1 cellular context compared by ENCODE assay signal in genomic region chr19:10501971-10502523, GRCh38.
TF ChIP-seq lines count a peak whose summit lies in the region.

No MANE protein-coding gene starts in this region.

TF ChIP-seq in HepG2, 621 proteins besides CTCF, POLR2A, EP300 and RAD21 (continues in another document):
- TF ChIP-seq THAP9 (CRISPR knock-in tag; IDR thresholded peaks at IDR 0.05; ENCODE audit: borderline replicate concordance) = peak; percentile 31; the same call in 1 of the 2 replicates
- peak; percentile 12; the same call in 1 of the 2 replicates for TF ChIP-seq ZFP90 (CRISPR knock-in tag; IDR thresholded peaks at IDR 0.05; ENCODE audit: borderline replicate concordance)
- peak; percentile 60; the same call in 1 of the 2 replicates for TF ChIP-seq SNAI1 (CRISPR knock-in tag; IDR thresholded peaks at IDR 0.05; ENCODE audit: borderline replicate concordance)
- TF ChIP-seq SRSF1 (optimal IDR thresholded peaks at IDR 0.05; ENCODE audit: low read depth, low read length) = no peak
- TF ChIP-seq ZNF224 (CRISPR knock-in tag; IDR thresholded peaks at IDR 0.05) = 0 out of 2 replicates have a peak, but pooled peaks have one; percentile 33
- TF ChIP-seq, protein P1, sequence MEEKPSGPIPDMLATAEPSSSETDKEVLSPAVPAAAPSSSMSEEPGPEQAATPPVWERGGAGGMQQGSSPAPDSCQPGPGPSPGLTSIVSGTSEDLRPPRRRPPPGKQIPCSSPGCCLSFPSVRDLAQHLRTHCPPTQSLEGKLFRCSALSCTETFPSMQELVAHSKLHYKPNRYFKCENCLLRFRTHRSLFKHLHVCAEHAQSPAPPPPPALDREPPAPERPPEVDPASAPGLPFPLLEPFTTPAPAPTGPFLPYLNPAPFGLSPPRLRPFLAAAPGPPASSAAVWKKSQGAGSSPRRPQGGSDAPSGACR (CRISPR knock-in tag; IDR thresholded peaks at IDR 0.05) = 0 out of 2 replicates have a peak, but pooled peaks have one; percentile 41
- TF ChIP-seq, protein P2, sequence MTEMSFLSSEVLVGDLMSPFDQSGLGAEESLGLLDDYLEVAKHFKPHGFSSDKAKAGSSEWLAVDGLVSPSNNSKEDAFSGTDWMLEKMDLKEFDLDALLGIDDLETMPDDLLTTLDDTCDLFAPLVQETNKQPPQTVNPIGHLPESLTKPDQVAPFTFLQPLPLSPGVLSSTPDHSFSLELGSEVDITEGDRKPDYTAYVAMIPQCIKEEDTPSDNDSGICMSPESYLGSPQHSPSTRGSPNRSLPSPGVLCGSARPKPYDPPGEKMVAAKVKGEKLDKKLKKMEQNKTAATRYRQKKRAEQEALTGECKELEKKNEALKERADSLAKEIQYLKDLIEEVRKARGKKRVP (CRISPR knock-in tag; IDR thresholded peaks at IDR 0.05) = 0 out of 4 replicates have a peak, but pooled peaks of 1 of the 2 experiments have one; percentile 19
- peak; percentile 4; the same call in 1 of the 2 replicates for TF ChIP-seq HDAC1 (CRISPR knock-in tag; IDR thresholded peaks at IDR 0.05)
- TF ChIP-seq KDM6A (CRISPR knock-in tag; IDR thresholded peaks at IDR 0.05; ENCODE audit: low read depth) = no peak
- no peak for TF ChIP-seq DNMT1 (CRISPR knock-in tag; IDR thresholded peaks at IDR 0.05)
- 0 out of 2 replicates have a peak, but pooled peaks have one; percentile 39 for TF ChIP-seq ZNF317 (CRISPR knock-in tag; IDR thresholded peaks at IDR 0.05)
- peak; percentile 64; the same call in 1 of the 2 replicates for TF ChIP-seq HIVEP1 (CRISPR knock-in tag; IDR thresholded peaks at IDR 0.05)
- peak; percentile 32; the same call in 1 of the 2 replicates for TF ChIP-seq ZNF121 (CRISPR knock-in tag; IDR thresholded peaks at IDR 0.05)
- TF ChIP-seq, protein P3, sequence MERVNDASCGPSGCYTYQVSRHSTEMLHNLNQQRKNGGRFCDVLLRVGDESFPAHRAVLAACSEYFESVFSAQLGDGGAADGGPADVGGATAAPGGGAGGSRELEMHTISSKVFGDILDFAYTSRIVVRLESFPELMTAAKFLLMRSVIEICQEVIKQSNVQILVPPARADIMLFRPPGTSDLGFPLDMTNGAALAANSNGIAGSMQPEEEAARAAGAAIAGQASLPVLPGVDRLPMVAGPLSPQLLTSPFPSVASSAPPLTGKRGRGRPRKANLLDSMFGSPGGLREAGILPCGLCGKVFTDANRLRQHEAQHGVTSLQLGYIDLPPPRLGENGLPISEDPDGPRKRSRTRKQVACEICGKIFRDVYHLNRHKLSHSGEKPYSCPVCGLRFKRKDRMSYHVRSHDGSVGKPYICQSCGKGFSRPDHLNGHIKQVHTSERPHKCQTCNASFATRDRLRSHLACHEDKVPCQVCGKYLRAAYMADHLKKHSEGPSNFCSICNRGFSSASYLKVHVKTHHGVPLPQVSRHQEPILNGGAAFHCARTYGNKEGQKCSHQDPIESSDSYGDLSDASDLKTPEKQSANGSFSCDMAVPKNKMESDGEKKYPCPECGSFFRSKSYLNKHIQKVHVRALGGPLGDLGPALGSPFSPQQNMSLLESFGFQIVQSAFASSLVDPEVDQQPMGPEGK (CRISPR knock-in tag; IDR thresholded peaks at IDR 0.05) = peak; percentile 22; the same call in 1 of the 2 replicates
- TF ChIP-seq DNMT3B (CRISPR knock-in tag; conservative IDR thresholded peaks at IDR 0.05) = 0 out of 2 replicates have a peak, but pooled peaks have one; percentile 50
- no peak for TF ChIP-seq SRY (CRISPR knock-in tag; IDR thresholded peaks at IDR 0.05)
- TF ChIP-seq, protein P4, sequence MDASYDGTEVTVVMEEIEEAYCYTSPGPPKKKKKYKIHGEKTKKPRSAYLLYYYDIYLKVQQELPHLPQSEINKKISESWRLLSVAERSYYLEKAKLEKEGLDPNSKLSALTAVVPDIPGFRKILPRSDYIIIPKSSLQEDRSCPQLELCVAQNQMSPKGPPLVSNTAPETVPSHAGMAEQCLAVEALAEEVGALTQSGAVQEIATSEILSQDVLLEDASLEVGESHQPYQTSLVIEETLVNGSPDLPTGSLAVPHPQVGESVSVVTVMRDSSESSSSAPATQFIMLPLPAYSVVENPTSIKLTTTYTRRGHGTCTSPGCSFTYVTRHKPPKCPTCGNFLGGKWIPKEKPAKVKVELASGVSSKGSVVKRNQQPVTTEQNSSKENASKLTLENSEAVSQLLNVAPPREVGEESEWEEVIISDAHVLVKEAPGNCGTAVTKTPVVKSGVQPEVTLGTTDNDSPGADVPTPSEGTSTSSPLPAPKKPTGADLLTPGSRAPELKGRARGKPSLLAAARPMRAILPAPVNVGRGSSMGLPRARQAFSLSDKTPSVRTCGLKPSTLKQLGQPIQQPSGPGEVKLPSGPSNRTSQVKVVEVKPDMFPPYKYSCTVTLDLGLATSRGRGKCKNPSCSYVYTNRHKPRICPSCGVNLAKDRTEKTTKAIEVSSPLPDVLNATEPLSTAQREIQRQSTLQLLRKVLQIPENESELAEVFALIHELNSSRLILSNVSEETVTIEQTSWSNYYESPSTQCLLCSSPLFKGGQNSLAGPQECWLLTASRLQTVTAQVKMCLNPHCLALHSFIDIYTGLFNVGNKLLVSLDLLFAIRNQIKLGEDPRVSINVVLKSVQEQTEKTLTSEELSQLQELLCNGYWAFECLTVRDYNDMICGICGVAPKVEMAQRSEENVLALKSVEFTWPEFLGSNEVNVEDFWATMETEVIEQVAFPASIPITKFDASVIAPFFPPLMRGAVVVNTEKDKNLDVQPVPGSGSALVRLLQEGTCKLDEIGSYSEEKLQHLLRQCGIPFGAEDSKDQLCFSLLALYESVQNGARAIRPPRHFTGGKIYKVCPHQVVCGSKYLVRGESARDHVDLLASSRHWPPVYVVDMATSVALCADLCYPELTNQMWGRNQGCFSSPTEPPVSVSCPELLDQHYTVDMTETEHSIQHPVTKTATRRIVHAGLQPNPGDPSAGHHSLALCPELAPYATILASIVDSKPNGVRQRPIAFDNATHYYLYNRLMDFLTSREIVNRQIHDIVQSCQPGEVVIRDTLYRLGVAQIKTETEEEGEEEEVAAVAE (CRISPR knock-in tag; IDR thresholded peaks at IDR 0.05; ENCODE audit: borderline replicate concordance) = no peak
- TF ChIP-seq, protein P5, sequence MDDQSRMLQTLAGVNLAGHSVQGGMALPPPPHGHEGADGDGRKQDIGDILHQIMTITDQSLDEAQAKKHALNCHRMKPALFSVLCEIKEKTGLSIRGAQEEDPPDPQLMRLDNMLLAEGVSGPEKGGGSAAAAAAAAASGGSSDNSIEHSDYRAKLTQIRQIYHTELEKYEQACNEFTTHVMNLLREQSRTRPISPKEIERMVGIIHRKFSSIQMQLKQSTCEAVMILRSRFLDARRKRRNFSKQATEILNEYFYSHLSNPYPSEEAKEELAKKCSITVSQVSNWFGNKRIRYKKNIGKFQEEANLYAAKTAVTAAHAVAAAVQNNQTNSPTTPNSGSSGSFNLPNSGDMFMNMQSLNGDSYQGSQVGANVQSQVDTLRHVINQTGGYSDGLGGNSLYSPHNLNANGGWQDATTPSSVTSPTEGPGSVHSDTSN (CRISPR knock-in tag; IDR thresholded peaks at IDR 0.05; ENCODE audit: borderline replicate concordance) = no peak
- TF ChIP-seq, protein P6, sequence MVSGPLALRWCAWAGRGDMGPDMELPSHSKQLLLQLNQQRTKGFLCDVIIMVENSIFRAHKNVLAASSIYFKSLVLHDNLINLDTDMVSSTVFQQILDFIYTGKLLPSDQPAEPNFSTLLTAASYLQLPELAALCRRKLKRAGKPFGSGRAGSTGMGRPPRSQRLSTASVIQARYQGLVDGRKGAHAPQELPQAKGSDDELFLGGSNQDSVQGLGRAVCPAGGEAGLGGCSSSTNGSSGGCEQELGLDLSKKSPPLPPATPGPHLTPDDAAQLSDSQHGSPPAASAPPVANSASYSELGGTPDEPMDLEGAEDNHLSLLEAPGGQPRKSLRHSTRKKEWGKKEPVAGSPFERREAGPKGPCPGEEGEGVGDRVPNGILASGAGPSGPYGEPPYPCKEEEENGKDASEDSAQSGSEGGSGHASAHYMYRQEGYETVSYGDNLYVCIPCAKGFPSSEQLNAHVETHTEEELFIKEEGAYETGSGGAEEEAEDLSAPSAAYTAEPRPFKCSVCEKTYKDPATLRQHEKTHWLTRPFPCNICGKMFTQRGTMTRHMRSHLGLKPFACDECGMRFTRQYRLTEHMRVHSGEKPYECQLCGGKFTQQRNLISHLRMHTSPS (CRISPR knock-in tag; IDR thresholded peaks at IDR 0.05; ENCODE audit: low read depth) = peak; percentile 99
- TF ChIP-seq MYPOP (CRISPR knock-in tag; IDR thresholded peaks at IDR 0.05) = 0 out of 2 replicates have a peak, but pooled peaks have one; percentile 13
- peak in 1 of 2 experiments; percentile 6; a peak in 1 of 4 replicates for TF ChIP-seq HMGXB4 (CRISPR knock-in tag; IDR thresholded peaks at IDR 0.05; ENCODE audit: borderline replicate concordance in 1 of 2, low read depth in 1 of 2)
- peak; percentile 32 for TF ChIP-seq YEATS2 (CRISPR knock-in tag; IDR thresholded peaks at IDR 0.05; ENCODE audit: borderline replicate concordance)
- TF ChIP-seq KAT7 (CRISPR knock-in tag; IDR thresholded peaks at IDR 0.05; ENCODE audit: borderline replicate concordance) = 0 out of 2 replicates have a peak, but pooled peaks have one; percentile 44
- TF ChIP-seq RXRA (CRISPR knock-in tag; IDR thresholded peaks at IDR 0.05) = peak; percentile 44; the same call in 1 of the 2 replicates
- TF ChIP-seq HDAC2 (CRISPR knock-in tag; IDR thresholded peaks at IDR 0.05) = 0 out of 2 replicates have a peak, but pooled peaks have one; percentile 7
- TF ChIP-seq AFF4 (CRISPR knock-in tag; IDR thresholded peaks at IDR 0.05) = peak; percentile 62; the same call in 1 of the 2 replicates
- TF ChIP-seq ZNF367 (CRISPR knock-in tag; IDR thresholded peaks at IDR 0.05; ENCODE audit: borderline replicate concordance) = 0 out of 2 replicates have a peak, but pooled peaks have one; percentile 9
- 0 out of 2 replicates have a peak, but pooled peaks have one; percentile 5 for TF ChIP-seq HES4 (CRISPR knock-in tag; IDR thresholded peaks at IDR 0.05; ENCODE audit: borderline replicate concordance)
- TF ChIP-seq ZNF335 (CRISPR knock-in tag; IDR thresholded peaks at IDR 0.05) = peak; percentile 43; the same call in 1 of the 2 replicates
- TF ChIP-seq FOXA3 (CRISPR knock-in tag; IDR thresholded peaks at IDR 0.05) = 0 out of 2 replicates have a peak, but pooled peaks have one; percentile 9
- TF ChIP-seq TBX3 (IDR thresholded peaks at IDR 0.05; ENCODE audit: borderline replicate concordance) = no peak
- TF ChIP-seq ZNF337 (CRISPR knock-in tag; IDR thresholded peaks at IDR 0.05; ENCODE audit: borderline replicate concordance, low read depth) = 0 out of 2 replicates have a peak, but pooled peaks have one; percentile 24
- TF ChIP-seq ZSCAN9 (CRISPR knock-in tag; IDR thresholded peaks at IDR 0.05; ENCODE audit: borderline replicate concordance) = peak; percentile 21; the same call in 1 of the 2 replicates
